In genomic region chr1:44557756-44558155, GRCh38 we compare ENCODE assay signal across 1 cellular context.
TF ChIP-seq lines count a peak whose summit lies in the region.

No MANE protein-coding gene starts in this region.

TF ChIP-seq in GM23338, 12 proteins besides CTCF, POLR2A, EP300 and RAD21 (continued from another document):
- no peak for TF ChIP-seq REST (IDR thresholded peaks at IDR 0.05; ENCODE audit: unreplicated experiment)
- TF ChIP-seq STAT1 (IDR thresholded peaks at IDR 0.05; ENCODE audit: unreplicated experiment) = no peak
- TF ChIP-seq ZNF114 (CRISPR knock-in tag; IDR thresholded peaks at IDR 0.05) = no peak
- no peak for TF ChIP-seq JUNB (IDR thresholded peaks at IDR 0.05; ENCODE audit: unreplicated experiment)
- no peak for TF ChIP-seq POLR2AphosphoS5 (IDR thresholded peaks at IDR 0.05; ENCODE audit: low read depth)
- no peak for TF ChIP-seq ETS1 (IDR thresholded peaks at IDR 0.05)
- no peak for TF ChIP-seq EZH2 (IDR thresholded peaks at IDR 0.05; ENCODE audit: low read depth, unreplicated experiment)
- no peak for TF ChIP-seq NANOG (IDR thresholded peaks at IDR 0.05; ENCODE audit: borderline replicate concordance)
